ENCODE assay signal across 8 cellular contexts in genomic region chr6:149045404-149045803, GRCh38.
DNase-seq lines count a peak whose midpoint lies in the region; ATAC-seq and TF ChIP-seq lines count a peak whose summit lies in the region.
"Had no signal": no experiment of that assay in that cellular context is flagged by ENCODE, and none has a peak within 500 bp of the region (broad histone marks: within the 10 kb centered on the region; RNA-seq: fewer than 3 reads in every experiment).

No MANE protein-coding gene starts in this region.

- H3K4me1 ChIP-seq in foreskin keratinocyte = peaks cover 10% of the 10 kb centered on the region

- H3K27me3 ChIP-seq in foreskin keratinocyte = no peaks in the 10 kb centered on the region

- no peak overlapping the region for H3K27ac ChIP-seq in foreskin keratinocyte

- TF ChIP-seq CTCF in GM12873 (IDR thresholded peaks at IDR 0.05; ENCODE audit: insufficient read depth, low read depth, low read length, missing control alignments) = peak; percentile 59
- peak; percentile 4 for TF ChIP-seq CTCF in foreskin keratinocyte (conservative IDR thresholded peaks at IDR 0.05)

- DNase-seq in M059J (ENCODE audit: low read depth) = peak; percentile 26
- DNase-seq in foreskin keratinocyte = no peak
- DNase-seq in hippocampal formation (lab: John Stamatoyannopoulos, UW) = no peak
- no peak for DNase-seq in ureter (ENCODE audit: low spot score)
- DNase-seq: NCI-H2029 treated with DMSO at 0.1 percent for 48 hours had no signal

- peak; percentile 53 for ATAC-seq in GM19468 (IDR thresholded peaks at IDR 0.05; ENCODE audit: extremely low read depth, unreplicated experiment)
- no peak for ATAC-seq in foreskin keratinocyte
- no peak for ATAC-seq in HG03025 (IDR thresholded peaks at IDR 0.05; ENCODE audit: low FRiP score, unreplicated experiment)
